1 cellular context compared by ENCODE assay signal in genomic region chr5:143679777-143680176, GRCh38.
TF ChIP-seq lines count a peak whose summit lies in the region.

No MANE protein-coding gene starts in this region.

TF ChIP-seq in HepG2, 621 proteins besides CTCF, POLR2A, EP300 and RAD21 (continued from another document):
- TF ChIP-seq ZGPAT (CRISPR knock-in tag; IDR thresholded peaks at IDR 0.05) (peak; percentile 57), BCLAF1 (IDR thresholded peaks at IDR 0.05) (no peak), SAP130 (CRISPR knock-in tag; IDR thresholded peaks at IDR 0.05; ENCODE audit: low read depth) (peak; percentile 68), ZNF777 (CRISPR knock-in tag; IDR thresholded peaks at IDR 0.05) (no peak), KDM5A (IDR thresholded peaks at IDR 0.05; ENCODE audit: borderline replicate concordance, low read length) (no peak), ZNF430 (CRISPR knock-in tag; IDR thresholded peaks at IDR 0.05) (no peak), REXO4 (CRISPR knock-in tag; IDR thresholded peaks at IDR 0.05; ENCODE audit: borderline replicate concordance) (no peak), ZNF280D (CRISPR knock-in tag; IDR thresholded peaks at IDR 0.05) (no peak), HMG20A (CRISPR knock-in tag; IDR thresholded peaks at IDR 0.05; ENCODE audit: borderline replicate concordance) (peak; percentile 93), USF2 (IDR thresholded peaks at IDR 0.05; ENCODE audit: low read depth, low read length) (no peak), USF2 (CRISPR knock-in tag; IDR thresholded peaks at IDR 0.05; ENCODE audit: borderline replicate concordance) (no peak), ZBTB2 (CRISPR knock-in tag; IDR thresholded peaks at IDR 0.05; ENCODE audit: low read depth) (no peak), ZNF629 (CRISPR knock-in tag; conservative IDR thresholded peaks at IDR 0.05) (no peak), SOX13 (IDR thresholded peaks at IDR 0.05) (no peak), SOX13 (CRISPR knock-in tag; conservative IDR thresholded peaks at IDR 0.05 in 1 of 2, IDR thresholded peaks at IDR 0.05 in 1 of 2) (peak in 1 of 2 experiments; percentile 65; a peak in 2 of 4 replicates), CENPBD1 (CRISPR knock-in tag; IDR thresholded peaks at IDR 0.05; ENCODE audit: borderline replicate concordance, low read depth) (no peak), JUN (CRISPR knock-in tag; IDR thresholded peaks at IDR 0.05) (no peak), GFI1 (CRISPR knock-in tag; IDR thresholded peaks at IDR 0.05; ENCODE audit: borderline replicate concordance) (no peak), PAX8 (CRISPR knock-in tag; IDR thresholded peaks at IDR 0.05; ENCODE audit: borderline replicate concordance) (no peak), ZNF782 (CRISPR knock-in tag; IDR thresholded peaks at IDR 0.05; ENCODE audit: borderline replicate concordance) (no peak), NFATC3 (CRISPR knock-in tag; IDR thresholded peaks at IDR 0.05) (no peak), ZNF768 (CRISPR knock-in tag; IDR thresholded peaks at IDR 0.05) (no peak), SKI (IDR thresholded peaks at IDR 0.05; ENCODE audit: partially characterized antibody) (peak; percentile 32), ZNF350 (CRISPR knock-in tag; IDR thresholded peaks at IDR 0.05; ENCODE audit: borderline replicate concordance, low read depth) (no peak), SOX6 (IDR thresholded peaks at IDR 0.05) (no peak), SOX6 (CRISPR knock-in tag; IDR thresholded peaks at IDR 0.05) (peak; percentile 49), ZBTB37 (CRISPR knock-in tag; IDR thresholded peaks at IDR 0.05) (no peak), ZFP91 (CRISPR knock-in tag; IDR thresholded peaks at IDR 0.05; ENCODE audit: borderline replicate concordance) (no peak), ZNF557 (CRISPR knock-in tag; IDR thresholded peaks at IDR 0.05) (no peak), MLXIP (CRISPR knock-in tag; IDR thresholded peaks at IDR 0.05; ENCODE audit: borderline replicate concordance) (no peak), ZNF790 (CRISPR knock-in tag; IDR thresholded peaks at IDR 0.05; ENCODE audit: borderline replicate concordance) (no peak), MIER2 (CRISPR knock-in tag; IDR thresholded peaks at IDR 0.05) (no peak), ATF1 (CRISPR knock-in tag; IDR thresholded peaks at IDR 0.05) (no peak), HNF1B (CRISPR knock-in tag; IDR thresholded peaks at IDR 0.05) (no peak), AHR (CRISPR knock-in tag; IDR thresholded peaks at IDR 0.05) (no peak)
